1 cellular context compared by ENCODE assay signal in genomic region chr17:29107933-29108805, GRCh38.
TF ChIP-seq lines count a peak whose summit lies in the region.

No MANE protein-coding gene starts in this region.

TF ChIP-seq in GM12878, 131 proteins besides CTCF, POLR2A, EP300 and RAD21 (continued from another document):
- TF ChIP-seq CUX1 (IDR thresholded peaks at IDR 0.05; ENCODE audit: insufficient replicate concordance, low read depth, low read length) (no peak), ZNF207 (IDR thresholded peaks at IDR 0.05; ENCODE audit: borderline replicate concordance) (no peak), FOXK2 (IDR thresholded peaks at IDR 0.05) (no peak), ZNF24 (IDR thresholded peaks at IDR 0.05) (no peak), ZBTB11 (CRISPR knock-in tag; IDR thresholded peaks at IDR 0.05) (no peak), SP1 (IDR thresholded peaks at IDR 0.05; ENCODE audit: low read depth, low read length) (no peak), CHD2 (IDR thresholded peaks at IDR 0.05; ENCODE audit: borderline replicate concordance, low read depth, low read length) (no peak)
